Comparison of ENCODE assay signal across 8 cellular contexts in genomic region chr10:103504181-103504783, GRCh38.
DNase-seq lines count a peak whose midpoint lies in the region; ATAC-seq and TF ChIP-seq lines count a peak whose summit lies in the region.

No MANE protein-coding gene starts in this region.

- H3K27me3 ChIP-seq in ACC112 (ENCODE audit: insufficient read depth, low read length): peaks cover 43% of the 10 kb centered on the region

- TF ChIP-seq CTCF in GM20000 (IDR thresholded peaks at IDR 0.05; ENCODE audit: extremely low read depth, missing control alignments): no peak

- peak; percentile 60 for DNase-seq in activated CD4-positive, alpha-beta T cell treated with anti-CD3 and anti-CD28 coated beads for 48 hours
- DNase-seq in fibroblast of peridontal ligament (ENCODE audit: extremely low read depth) (peak; percentile 66), C1 segment of cervical spinal cord (lab: John Stamatoyannopoulos, UW) (no peak), NCI-H146 treated with DMSO at 0.1 percent for 48 hours (lab: John Stamatoyannopoulos, UW; ENCODE audit: unreplicated experiment) (no peak), GM20000 (ENCODE audit: low spot score) (no peak)
- DNase-seq in stimulated activated CD8-positive, alpha-beta memory T cell treated with anti-CD3 and anti-CD28 coated beads, Interleukin-4, amount 100 ng/mL, for 24 hours (ENCODE audit: low read depth): peak; percentile 16

- peaks cover 7% of the 10 kb centered on the region for H3K4me1 ChIP-seq in ACC112 (ENCODE audit: control insufficient read depth, insufficient read depth, low read length, unreplicated experiment)

- peak; percentile 38 for ATAC-seq in HG03175 (IDR thresholded peaks at IDR 0.05; ENCODE audit: unreplicated experiment)

- H3K36me3 ChIP-seq in ACC112 (ENCODE audit: insufficient read depth, low read length): no peaks in the 10 kb centered on the region

- H3K79me2 ChIP-seq in ACC112 (ENCODE audit: control insufficient read depth, insufficient read depth, low read length, unreplicated experiment): no peaks in the 10 kb centered on the region

- H3K27ac ChIP-seq in ACC112 (ENCODE audit: low read depth, low read length): peak overlapping the region; percentile 82

- H2AFZ ChIP-seq in ACC112 (ENCODE audit: low read length, unreplicated experiment): peak overlapping the region; percentile 6

- no peak overlapping the region for H3K4me3 ChIP-seq in ACC112 (ENCODE audit: low read depth, low read length)

Comparison
In these comparisons a context has a peak if more than half of its experiments do, and no peak if none do; other contexts are left out.
1. DNase-seq: peak in activated CD4-positive, alpha-beta T cell treated with anti-CD3 and anti-CD28 coated beads for 48 hours (single experiment), fibroblast of peridontal ligament (single experiment) and stimulated activated CD8-positive, alpha-beta memory T cell treated with anti-CD3 and anti-CD28 coated beads, Interleukin-4, amount 100 ng/mL, for 24 hours (single experiment); none in C1 segment of cervical spinal cord (0 of 14), NCI-H146 treated with DMSO at 0.1 percent for 48 hours (single experiment) and GM20000 (single experiment).